In genomic region chr2:118577202-118577601, GRCh38 we compare ENCODE assay signal across 1 cellular context.
TF ChIP-seq lines count a peak whose summit lies in the region.

No MANE protein-coding gene starts in this region.

TF ChIP-seq in GM23338, 12 proteins besides CTCF, POLR2A, EP300 and RAD21 (continued from another document):
- TF ChIP-seq ZNF462 (CRISPR knock-in tag; IDR thresholded peaks at IDR 0.05), result no peak
- no peak for TF ChIP-seq ZNF331 (CRISPR knock-in tag; IDR thresholded peaks at IDR 0.05; ENCODE audit: low read depth)
- no peak for TF ChIP-seq CREB1 (CRISPR knock-in tag; IDR thresholded peaks at IDR 0.05; ENCODE audit: low read depth)
- no peak for TF ChIP-seq ETS1 (IDR thresholded peaks at IDR 0.05)
- no peak for TF ChIP-seq STAT1 (IDR thresholded peaks at IDR 0.05; ENCODE audit: unreplicated experiment)
- TF ChIP-seq ZNF114 (CRISPR knock-in tag; IDR thresholded peaks at IDR 0.05), result no peak
